In genomic region chrX:103524747-103525146, GRCh38 we compare ENCODE assay signal across 1 cellular context.
A peak's percentile ranks its signal among the peaks of the same experiment; 100 is the strongest.
TF ChIP-seq lines count a peak whose summit lies in the region.

No MANE protein-coding gene starts in this region.

TF ChIP-seq in HEK293, 187 proteins besides CTCF, POLR2A, EP300 and RAD21 (continued from another document):
- TF ChIP-seq ZNF280C (tag by site-specific recombination; IDR thresholded peaks at IDR 0.05), result no peak
- peak; percentile 44 for TF ChIP-seq ZNF529 (tag by site-specific recombination; IDR thresholded peaks at IDR 0.05; ENCODE audit: insufficient replicate concordance)
- no peak for TF ChIP-seq ZNF391 (tag by site-specific recombination; IDR thresholded peaks at IDR 0.05; ENCODE audit: borderline replicate concordance, low read depth)
- TF ChIP-seq PRDM1 (tag by site-specific recombination; IDR thresholded peaks at IDR 0.05), result no peak
- TF ChIP-seq ATF2 (tag by site-specific recombination; IDR thresholded peaks at IDR 0.05; ENCODE audit: low read depth), result no peak
